ENCODE assay signal across 26 cellular contexts in genomic region chr3:44867421-44868111, GRCh38.
DNase-seq lines count a peak whose midpoint lies in the region; ATAC-seq and TF ChIP-seq lines count a peak whose summit lies in the region.
"Had no signal": no experiment of that assay in that cellular context is flagged by ENCODE, and none has a peak within 500 bp of the region (broad histone marks: within the 10 kb centered on the region; RNA-seq: fewer than 3 reads in every experiment).

No MANE protein-coding gene starts in this region.

- no peaks in the 10 kb centered on the region for H4K20me1 ChIP-seq in KMS-11 (ENCODE audit: insufficient read depth)

- no peak overlapping the region for H2AFZ ChIP-seq in KMS-11 (ENCODE audit: low read depth)

- ATAC-seq in central memory CD8-positive, alpha-beta T cell (replicated peaks; ENCODE audit: extremely low read depth, poor library complexity, severe bottlenecking), result no peak
- ATAC-seq: GM12878, PC-3 had no signal

- no peak overlapping the region for H3K4me3 Mint-ChIP-seq in activated T-cell treated with anti-CD3 and anti-CD28 coated beads, Interleukin-2, amount 50 U/mL, for 24 hours
- peak overlapping the region; percentile 27 for H3K4me3 Mint-ChIP-seq in central memory CD8-positive, alpha-beta T cell

- TF ChIP-seq CTCF in 22Rv1 (IDR thresholded peaks at IDR 0.05), result no peak
- TF ChIP-seq CTCF in KMS-11 (conservative IDR thresholded peaks at IDR 0.05; ENCODE audit: low read depth, low read length), result no peak
- TF ChIP-seq CTCF in GM20000 (IDR thresholded peaks at IDR 0.05; ENCODE audit: extremely low read depth, missing control alignments), result no peak

- peak overlapping the region; percentile 47 for H3K27ac Mint-ChIP-seq in activated T-cell treated with anti-CD3 and anti-CD28 coated beads, Interleukin-2, amount 50 U/mL, for 24 hours
- peak overlapping the region; percentile 81 for H3K27ac Mint-ChIP-seq in central memory CD8-positive, alpha-beta T cell (ENCODE audit: low read depth)

- no peak overlapping the region for H3K4me3 ChIP-seq in KMS-11 (IDR thresholded peaks at IDR 0.05; ENCODE audit: insufficient read depth, low read depth, low read length)
- H3K4me3 ChIP-seq: GM12878, MG63, SJSA1 had no signal

- no peaks in the 10 kb centered on the region for H3K27me3 Mint-ChIP-seq in activated T-cell treated with anti-CD3 and anti-CD28 coated beads, Interleukin-2, amount 50 U/mL, for 24 hours
- H3K27me3 Mint-ChIP-seq in central memory CD8-positive, alpha-beta T cell, result no peaks in the 10 kb centered on the region

- no peaks in the 10 kb centered on the region for H3K36me3 ChIP-seq in KMS-11 (ENCODE audit: insufficient read depth)
- H3K36me3 ChIP-seq: BE2C, MG63, SJSA1 had no signal

- peaks cover 39% of the 10 kb centered on the region for H3K36me3 Mint-ChIP-seq in activated T-cell treated with anti-CD3 and anti-CD28 coated beads, Interleukin-2, amount 50 U/mL, for 24 hours (ENCODE audit: low read depth)
- peaks cover 7% of the 10 kb centered on the region for H3K36me3 Mint-ChIP-seq in central memory CD8-positive, alpha-beta T cell (ENCODE audit: insufficient read depth)

- H3K9ac ChIP-seq in KMS-11, result no peak overlapping the region

- H3K9me3 Mint-ChIP-seq in activated T-cell treated with anti-CD3 and anti-CD28 coated beads, Interleukin-2, amount 50 U/mL, for 24 hours, result no peaks in the 10 kb centered on the region
- no peaks in the 10 kb centered on the region for H3K9me3 Mint-ChIP-seq in central memory CD8-positive, alpha-beta T cell

- no peaks in the 10 kb centered on the region for H3K79me2 ChIP-seq in KMS-11 (ENCODE audit: insufficient read depth, low read depth)

- H3K4me1 Mint-ChIP-seq in activated T-cell treated with anti-CD3 and anti-CD28 coated beads, Interleukin-2, amount 50 U/mL, for 24 hours (ENCODE audit: low read depth), result peaks cover 42% of the 10 kb centered on the region
- peaks cover 48% of the 10 kb centered on the region for H3K4me1 Mint-ChIP-seq in central memory CD8-positive, alpha-beta T cell

- peaks cover 54% of the 10 kb centered on the region for H3K4me1 ChIP-seq in KMS-11 (ENCODE audit: low read depth, poor library complexity, severe bottlenecking)
- H3K4me1 ChIP-seq: BE2C, Caco-2 had no signal

- no peak for DNase-seq in activated T-cell treated with anti-CD3 and anti-CD28 coated beads, Interleukin-2, amount 50 U/mL, for 24 hours
- no peak for DNase-seq in activated T-cell treated with anti-CD3 and anti-CD28 coated beads, Interleukin-2, amount 50 U/mL, for 48 hours
- DNase-seq in central memory CD8-positive, alpha-beta T cell (ENCODE audit: low spot score in 2 of 2), result no peak
- DNase-seq in HPDE6-E6E7 (ENCODE audit: extremely low spot score) (no peak), GM20000 (ENCODE audit: low spot score) (no peak)
- no peak for DNase-seq in stimulated activated CD4-positive, alpha-beta T cell treated with anti-CD3 and anti-CD28 coated beads, Interleukin-12 subunit alpha, Interleukin-12 subunit beta, amount 100 ng/mL, for 4 hours
- DNase-seq: 8988T, ACHN, BE2C, Caco-2, EL, GDM1, HCEC 1CT, MG63, NCI-H1105 treated with DMSO at 0.1 percent for 48 hours, NCI-H146, NCI-H1930, NCI-H2107, NCI-H524 treated with DMSO at 0.1 percent for 48 hours, NCI-H774, PC-3, Right ventricle myocardium superior had no signal

- no peaks in the 10 kb centered on the region for H3K27me3 ChIP-seq in KMS-11 (ENCODE audit: insufficient read depth, low read depth)
- H3K27me3 ChIP-seq: BE2C, MG63, SJSA1 had no signal

- no peak overlapping the region for H3K4me2 ChIP-seq in KMS-11

- H3K27ac ChIP-seq in 22Rv1, result peak overlapping the region; percentile 59
- H3K27ac ChIP-seq in KMS-11, result peak overlapping the region; percentile 91; the same call in 1 of the 2 replicates
- H3K27ac ChIP-seq: SJSA1 had no signal
